In the genomic region with DNA sequence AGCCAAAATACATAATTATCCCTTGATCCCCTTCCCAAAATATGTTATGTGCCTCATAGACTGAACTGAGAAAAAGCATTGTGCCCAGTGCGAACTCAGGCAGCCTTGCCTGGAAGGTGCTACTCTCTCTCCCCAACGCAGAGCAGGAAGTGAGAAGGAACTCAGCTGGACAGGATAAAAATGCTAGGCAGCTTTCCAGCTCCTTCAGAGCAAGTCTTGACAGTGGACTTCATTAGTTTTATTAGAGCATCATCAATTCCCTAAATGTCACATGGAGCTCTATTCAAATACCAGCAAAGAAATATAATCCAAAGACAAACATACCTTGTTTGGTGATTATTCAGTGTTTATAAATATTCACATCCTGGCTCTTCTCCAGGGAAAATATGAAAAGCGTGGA, we compare ENCODE assay signal across 22 cellular contexts.
"Had no signal": no experiment of that assay in that cellular context is flagged by ENCODE, and none has a peak within 500 bp of the region (broad histone marks: within the 10 kb centered on the region; RNA-seq: fewer than 3 reads in every experiment).

No MANE protein-coding gene starts in this region.

- H3K27me3 ChIP-seq: adrenal gland, colonic mucosa, esophagus muscularis mucosa, sigmoid colon, suprapubic skin, upper lobe of right lung had no signal

- DNase-seq: activated CD4-positive, alpha-beta T cell treated with anti-CD3 and anti-CD28 coated beads for 48 hours; activated CD8-positive, alpha-beta memory T cell treated with anti-CD3 and anti-CD28 coated beads for 24 hours; activated naive CD4-positive, alpha-beta T cell treated with anti-CD3 and anti-CD28 coated beads, Interleukin-2, amount 50 U/mL, for 16 hours; activated T-cell treated with anti-CD3 and anti-CD28 coated beads for 4 hours; caudate nucleus; effector memory CD8-positive, alpha-beta T cell; immature natural killer cell; natural killer cell; psoas muscle; sigmoid colon; stimulated activated CD4-positive, alpha-beta T cell treated with anti-CD3 and anti-CD28 coated beads, Interleukin-12 subunit alpha, Interleukin-12 subunit beta, amount 100 ng/mL, for 4 hours; stimulated activated CD4-positive, alpha-beta T cell treated with anti-CD3 and anti-CD28 coated beads, Interleukin-2, amount 100 ng/mL, for 48 hours; stimulated activated CD8-positive, alpha-beta memory T cell treated with anti-CD3 and anti-CD28 coated beads, Interleukin-4, amount 100 ng/mL, for 48 hours; stimulated activated naive CD8-positive, alpha-beta T cell treated with anti-CD3 and anti-CD28 coated beads, Interleukin-15, Interleukin-2, amounts not matched to agents 100 U/mL and 50 U/mL, for 24 hours; T-helper 1 cell; upper lobe of right lung had no signal

- H3K9me3 ChIP-seq: colonic mucosa, upper lobe of right lung had no signal

- H3K36me3 Mint-ChIP-seq: immature natural killer cell, natural killer cell had no signal

- H3K4me1 ChIP-seq: colonic mucosa, esophagus muscularis mucosa, psoas muscle, sigmoid colon, suprapubic skin, upper lobe of right lung had no signal

- H3K36me3 ChIP-seq: adrenal gland, colonic mucosa, esophagus muscularis mucosa, sigmoid colon, suprapubic skin, upper lobe of right lung had no signal

- H3K4me3 ChIP-seq: colonic mucosa, esophagus muscularis mucosa, lung, psoas muscle, sigmoid colon, suprapubic skin, upper lobe of right lung had no signal

- H3K27ac Mint-ChIP-seq: activated T-helper 2 cell treated with anti-CD3 and anti-CD28 coated beads, Interferon-gamma antibody, Interleukin-2, Interleukin-4, amounts not matched to agents 10 μg/mL and 5 μg/mL and 100 μg/mL, durations not matched to agents 14 hours and 24 hours and 36 hours; effector memory CD8-positive, alpha-beta T cell; immature natural killer cell; natural killer cell had no signal

- H3K27me3 Mint-ChIP-seq: effector memory CD8-positive, alpha-beta T cell had no signal

- H3K27ac ChIP-seq: colonic mucosa, esophagus muscularis mucosa, psoas muscle, sigmoid colon, suprapubic skin, upper lobe of right lung had no signal

- H3K4me3 Mint-ChIP-seq: effector memory CD8-positive, alpha-beta T cell; immature natural killer cell; natural killer cell had no signal

- H3K4me1 Mint-ChIP-seq: immature natural killer cell, natural killer cell had no signal

- ATAC-seq: effector memory CD8-positive, alpha-beta T cell; natural killer cell; psoas muscle; stimulated activated naive CD8-positive, alpha-beta T cell treated with anti-CD3 and anti-CD28 coated beads, Interleukin-15, Interleukin-2, amounts not matched to agents 100 U/mL and 50 U/mL, for 24 hours; upper lobe of right lung had no signal
